In genomic region chr6:42166444-42167141, GRCh38 we compare ENCODE assay signal across 8 cellular contexts. TPM values are rescaled to one million over a fixed set of nuclear protein-coding genes. Genes with fewer than 3 reads are reported as not detected.
DNase-seq lines count a peak whose midpoint lies in the region; ATAC-seq and TF ChIP-seq lines count a peak whose summit lies in the region.

No MANE protein-coding gene starts in this region.

- TF ChIP-seq POLR2A in ovary (IDR thresholded peaks at IDR 0.05) (no peak), upper lobe of left lung (IDR thresholded peaks at IDR 0.05) (no peak)

- H3K9me3 ChIP-seq in ovary (no peaks in the 10 kb centered on the region), upper lobe of left lung (no peaks in the 10 kb centered on the region)

- no peak overlapping the region for H3K4me3 ChIP-seq in ovary
- no peak overlapping the region for H3K4me3 ChIP-seq in upper lobe of left lung

- TF ChIP-seq EP300 in ovary (IDR thresholded peaks at IDR 0.05) (no peak), upper lobe of left lung (IDR thresholded peaks at IDR 0.05) (no peak)

- intact Hi-C loops in ovary (cut with DNase I): loop anchor here in 3 of 4 donors (5.0 to 10.0 kb wide), 2 partner anchors 92 to 94 kb away; no protein-coding TSS in a partner anchor

- H3K27ac ChIP-seq in ovary (no peak overlapping the region), upper lobe of left lung (no peak overlapping the region)

- 8 to 13% (median 10%) methylated on average over 8 of the region's 8 CpGs for WGBS in ovary, 3 donors
- WGBS in upper lobe of left lung, 2 donors: 17 to 21% methylated on average over 6 to 8 of the region's 8 CpGs

- H3K36me3 ChIP-seq in ovary (no peaks in the 10 kb centered on the region), upper lobe of left lung (no peaks in the 10 kb centered on the region)

- H3K27me3 ChIP-seq in ovary (no peaks in the 10 kb centered on the region), upper lobe of left lung (no peaks in the 10 kb centered on the region)

- H3K4me1 ChIP-seq in ovary (ENCODE audit: insufficient read depth) (no peaks in the 10 kb centered on the region), upper lobe of left lung (no peaks in the 10 kb centered on the region)

- TF ChIP-seq CTCF in ovary (IDR thresholded peaks at IDR 0.05) (peak; percentile 46 to 78 (median 66)), upper lobe of left lung (IDR thresholded peaks at IDR 0.05) (peak; percentile 82 to 92 (median 90))

- peak; percentile 77 for DNase-seq in ELR (ENCODE audit: low read depth)
- DNase-seq in M059J (ENCODE audit: low read depth): peak; percentile 80
- peak; percentile 52 for DNase-seq in SHP77 treated with DMSO at 0.1 percent for 48 hours (lab: John Stamatoyannopoulos, UW)
- DNase-seq in activated effector memory CD4-positive, alpha-beta T cell treated with anti-CD3 and anti-CD28 coated beads, Interleukin-2, amount 50 U/mL, for 16 hours: peak; percentile 89
- DNase-seq in globus pallidus (ENCODE audit: low spot score): peak; percentile 26
- peak; percentile 37 to 71 (median 59) for DNase-seq in ovary
- DNase-seq in upper lobe of left lung: peak in 1 of 2 donors; percentile 47

- ATAC-seq in upper lobe of left lung (ENCODE audit: low FRiP score in 2 of 2) (peak; percentile 72 to 87), GM21529 (IDR thresholded peaks at IDR 0.05; ENCODE audit: unreplicated experiment) (no peak)

RNA-seq across cellular contexts. Expression of gene GUCA1A, which starts 6.6 kb away (rescaled TPM):
- not detected in 2 replicates for total RNA-seq in M059J (2014; rRNA removed; shearing (Covaris generic))
- total RNA-seq in ovary (not detected), upper lobe of left lung (not detected)
- under 1 TPM in 1 of 2 donors, not detected in 1; 0.06 TPM for polyA plus RNA-seq in ovary

RNA-seq across cellular contexts. Expression of gene C6orf132, which starts 24.2 kb away (rescaled TPM):
- 0.30 and 2.2 TPM in 2 replicates for total RNA-seq in M059J (2014; rRNA removed; shearing (Covaris generic))
- total RNA-seq in ovary (10 to 100 TPM in 1 of 7 donors, 1 to 10 TPM in 3, under 1 TPM in 3; 0.05 to 14.1 (median 1.1) TPM), upper lobe of left lung (10 to 100 TPM in 5 of 6 donors, 1 to 10 TPM in 1; 9.4 to 26.3 (median 17.0) TPM)
- 1 to 10 TPM in 1 of 2 donors, under 1 TPM in 1; 0.34 to 3.0 TPM for polyA plus RNA-seq in ovary

RNA-seq across cellular contexts. Expression of gene GUCA1B, which starts 28.2 kb away (rescaled TPM):
- 0.27 TPM in 1 of 2 replicates, not detected in the other for total RNA-seq in M059J (2014; rRNA removed; shearing (Covaris generic))
- total RNA-seq in ovary (1 to 10 TPM in 5 of 7 donors, under 1 TPM in 1, not detected in 1; 0.34 to 2.9 (median 1.5) TPM), upper lobe of left lung (10 to 100 TPM in 1 of 6 donors, 1 to 10 TPM in 3, under 1 TPM in 1, not detected in 1; 0.76 to 10.5 (median 1.3) TPM)
- polyA plus RNA-seq in ovary: 1 to 10 TPM in 1 of 2 donors, under 1 TPM in 1; 0.40 to 1.3 TPM

RNA-seq across cellular contexts. Expression of gene MRPS10, which starts 51.1 kb away (rescaled TPM):
- total RNA-seq in M059J (2014; rRNA removed; shearing (Covaris generic)): 96.9 and 123 TPM in 2 replicates
- 10 to 100 TPM; 14.9 to 30.5 (median 24.6) TPM for total RNA-seq in ovary
- 10 to 100 TPM; 19.4 to 37.3 TPM for polyA plus RNA-seq in ovary
- total RNA-seq in upper lobe of left lung: 10 to 100 TPM in 5 of 6 donors, 1 to 10 TPM in 1; 9.2 to 32.4 (median 21.2) TPM
